In genomic region chr6:45886776-45887175, GRCh38 we compare ENCODE assay signal across 25 cellular contexts.
"Had no signal": no experiment of that assay in that cellular context is flagged by ENCODE, and none has a peak within 500 bp of the region (broad histone marks: within the 10 kb centered on the region; RNA-seq: fewer than 3 reads in every experiment).

No MANE protein-coding gene starts in this region.

- H3K9me3 ChIP-seq: body of pancreas, breast epithelium, SJSA1, SK-N-SH had no signal

- H3K36me3 ChIP-seq: breast epithelium, SJSA1 had no signal

- DNase-seq: activated CD4-positive, alpha-beta T cell treated with anti-CD3 and anti-CD28 coated beads for 36 hours; activated CD4-positive, alpha-beta T cell treated with anti-CD3 and anti-CD28 coated beads, Interleukin-2, amount 10 ng/mL, durations not matched to agents 7 days and 5 days; activated CD4-positive, alpha-beta T cell treated with anti-CD3 and anti-CD28 coated beads, Interleukin-2, amount 50 U/mL, for 48 hours; activated CD8-positive, alpha-beta T cell treated with anti-CD3 and anti-CD28 coated beads, Interleukin-2, amount 10 ng/mL, durations not matched to agents 7 days and 5 days; activated gamma-delta T cell; activated naive CD4-positive, alpha-beta T cell treated with Interleukin-2 at 50 U/mL for 16 hours; activated naive CD8-positive, alpha-beta T cell treated with anti-CD3 and anti-CD28 coated beads, Interleukin-2, amount 10 ng/mL, durations not matched to agents 7 days and 5 days; activated T-cell treated with anti-CD3 and anti-CD28 coated beads, Interleukin-2, amount 50 U/mL, for 24 hours; body of pancreas; NCI-H1694; NCI-H1930; NCI-H524 treated with DMSO at 0.1 percent for 48 hours; RPMI8226; SHP77 treated with DMSO at 0.1 percent for 48 hours; SK-N-SH had no signal

- H3K4me1 Mint-ChIP-seq: activated CD4-positive, alpha-beta T cell treated with anti-CD3 and anti-CD28 coated beads for 36 hours; activated naive CD4-positive, alpha-beta T cell treated with anti-CD3 and anti-CD28 coated beads, Interleukin-2, amount 50 U/mL, for 24 hours had no signal

- H3K9me3 Mint-ChIP-seq: activated naive CD4-positive, alpha-beta T cell treated with anti-CD3 and anti-CD28 coated beads, Interleukin-2, amount 50 U/mL, for 24 hours; activated T-cell treated with anti-CD3 and anti-CD28 coated beads, Interleukin-2, amount 50 U/mL, for 24 hours; activated T-helper 2 cell treated with anti-CD3 and anti-CD28 coated beads, Interferon-gamma antibody, Interleukin-2, Interleukin-4, amounts not matched to agents 10 μg/mL and 5 μg/mL and 100 μg/mL, durations not matched to agents 14 hours and 24 hours and 36 hours had no signal

- H3K4me1 ChIP-seq: body of pancreas, breast epithelium had no signal

- H3K4me3 Mint-ChIP-seq: activated CD4-positive, alpha-beta T cell treated with anti-CD3 and anti-CD28 coated beads for 36 hours; activated CD4-positive, alpha-beta T cell treated with anti-CD3 and anti-CD28 coated beads, Interleukin-2, amount 10 ng/mL, durations not matched to agents 7 days and 5 days; activated CD8-positive, alpha-beta T cell treated with anti-CD3 and anti-CD28 coated beads, Interleukin-2, amount 10 ng/mL, durations not matched to agents 7 days and 5 days; activated naive CD4-positive, alpha-beta T cell treated with anti-CD3 and anti-CD28 coated beads, Interleukin-2, amount 50 U/mL, for 24 hours; activated naive CD8-positive, alpha-beta T cell treated with anti-CD3 and anti-CD28 coated beads, Interleukin-2, amount 10 ng/mL, durations not matched to agents 7 days and 5 days; activated T-cell treated with anti-CD3 and anti-CD28 coated beads, Interleukin-2, amount 50 U/mL, for 24 hours; T-helper 1 cell treated with Interleukin-12 subunit alpha and Interleukin-12 subunit beta and Interleukin-4 antibody, amounts not matched to agents 30 μg/mL and 1 μg/mL, for 36 hours; T-helper 2 cell treated with Interferon-gamma antibody and Interleukin-4, amounts not matched to agents 5 μg/mL and 100 μg/mL, for 36 hours; WTC11 had no signal

- H3K9ac ChIP-seq: SK-N-SH had no signal

- H3K4me3 ChIP-seq: body of pancreas, breast epithelium, K562, SJSA1 had no signal

- H3K27ac ChIP-seq: body of pancreas, breast epithelium, SJSA1 had no signal

- H3K36me3 Mint-ChIP-seq: activated naive CD4-positive, alpha-beta T cell treated with anti-CD3 and anti-CD28 coated beads, Interleukin-2, amount 50 U/mL, for 24 hours; activated naive CD8-positive, alpha-beta T cell treated with anti-CD3 and anti-CD28 coated beads, Interleukin-2, amount 10 ng/mL, durations not matched to agents 7 days and 5 days; WTC11 had no signal

- H3K27ac Mint-ChIP-seq: activated CD4-positive, alpha-beta T cell treated with anti-CD3 and anti-CD28 coated beads for 36 hours; activated CD4-positive, alpha-beta T cell treated with anti-CD3 and anti-CD28 coated beads, Interleukin-2, amount 10 ng/mL, durations not matched to agents 7 days and 5 days; activated CD8-positive, alpha-beta T cell treated with anti-CD3 and anti-CD28 coated beads, Interleukin-2, amount 10 ng/mL, durations not matched to agents 7 days and 5 days; activated naive CD4-positive, alpha-beta T cell treated with anti-CD3 and anti-CD28 coated beads, Interleukin-2, amount 50 U/mL, for 24 hours; activated naive CD8-positive, alpha-beta T cell treated with anti-CD3 and anti-CD28 coated beads, Interleukin-2, amount 10 ng/mL, durations not matched to agents 7 days and 5 days; activated T-cell treated with anti-CD3 and anti-CD28 coated beads, Interleukin-2, amount 50 U/mL, for 24 hours; activated T-helper 2 cell treated with anti-CD3 and anti-CD28 coated beads, Interferon-gamma antibody, Interleukin-2, Interleukin-4, amounts not matched to agents 10 μg/mL and 5 μg/mL and 100 μg/mL, durations not matched to agents 14 hours and 24 hours and 36 hours; T-helper 1 cell treated with Interleukin-12 subunit alpha and Interleukin-12 subunit beta and Interleukin-4 antibody, amounts not matched to agents 30 μg/mL and 1 μg/mL, for 36 hours; T-helper 2 cell treated with Interferon-gamma antibody and Interleukin-4, amounts not matched to agents 5 μg/mL and 100 μg/mL, for 36 hours; WTC11 had no signal

- H3K27me3 ChIP-seq: body of pancreas, breast epithelium, SJSA1 had no signal

- H3K4me2 ChIP-seq: SK-N-SH had no signal

- ATAC-seq: activated CD4-positive, alpha-beta T cell treated with anti-CD3 and anti-CD28 coated beads for 36 hours; activated CD4-positive, CD25-positive, alpha-beta regulatory T cell treated with anti-CD3 and anti-CD28 coated beads, Interleukin-2, amount 50 U/mL, for 24 hours; activated CD8-positive, alpha-beta T cell treated with anti-CD3 and anti-CD28 coated beads, Interleukin-2, amount 10 ng/mL, durations not matched to agents 7 days and 5 days; body of pancreas; K562; Panc1; WTC11 had no signal

- H3K9me2 ChIP-seq: SK-N-SH had no signal
